Comparison of ENCODE assay signal across 30 cellular contexts in genomic region chr22:17518379-17518778, GRCh38. TPM values are rescaled to one million over a fixed set of nuclear protein-coding genes. Genes with fewer than 3 reads are reported as not detected.
"Had no signal": no experiment of that assay in that cellular context is flagged by ENCODE, and none has a peak within 500 bp of the region (broad histone marks: within the 10 kb centered on the region; RNA-seq: fewer than 3 reads in every experiment).

No MANE protein-coding gene starts in this region.

- H3K36me3 Mint-ChIP-seq: activated naive CD4-positive, alpha-beta T cell treated with anti-CD3 and anti-CD28 coated beads, Interleukin-2, amount 10 ng/mL, durations not matched to agents 7 days and 5 days; activated naive CD8-positive, alpha-beta T cell treated with anti-CD3 and anti-CD28 coated beads, Interleukin-2, amount 10 ng/mL, durations not matched to agents 7 days and 5 days; naive B cell; stimulated activated naive B cell treated with anti-CD40 and anti-IgM and Interleukin-4, amounts not matched to agents 10 μg/mL and 1 μg/mL and 100 μg/mL, for 72 hours had no signal

- H3K4me1 Mint-ChIP-seq: activated naive CD4-positive, alpha-beta T cell treated with anti-CD3 and anti-CD28 coated beads, Interleukin-2, amount 10 ng/mL, durations not matched to agents 7 days and 5 days; activated naive CD8-positive, alpha-beta T cell treated with anti-CD3 and anti-CD28 coated beads, Interleukin-2, amount 10 ng/mL, durations not matched to agents 7 days and 5 days; naive B cell had no signal

- H3K4me1 ChIP-seq: ascending aorta, foreskin keratinocyte, pancreas, prostate gland, sigmoid colon, stomach, thyroid gland, upper lobe of left lung, vagina had no signal

- H3K9me3 Mint-ChIP-seq: activated naive CD4-positive, alpha-beta T cell treated with anti-CD3 and anti-CD28 coated beads, Interleukin-2, amount 10 ng/mL, durations not matched to agents 7 days and 5 days; activated naive CD8-positive, alpha-beta T cell treated with anti-CD3 and anti-CD28 coated beads, Interleukin-2, amount 10 ng/mL, durations not matched to agents 7 days and 5 days; activated T-helper 1 cell treated with anti-CD3 and anti-CD28 coated beads, Interleukin-12 subunit alpha, Interleukin-12 subunit beta, Interleukin-2, Interleukin-4 antibody, amounts not matched to agents 30 ng/mL and 10 ng/mL and 1 ng/mL, durations not matched to agents 14 hours and 24 hours and 36 hours; naive B cell; stimulated activated naive B cell treated with anti-CD40 and anti-IgM and Interleukin-4, amounts not matched to agents 10 μg/mL and 1 μg/mL and 100 μg/mL, for 72 hours; T-helper 2 cell treated with Interferon-gamma antibody and Interleukin-4, amounts not matched to agents 5 μg/mL and 100 μg/mL, for 36 hours had no signal

- H3K27me3 ChIP-seq: ascending aorta, brain microvascular endothelial cell, esophagus muscularis mucosa, hepatocyte, pancreas, sigmoid colon, stomach, thyroid gland, upper lobe of left lung, vagina had no signal

- H3K27me3 Mint-ChIP-seq: stimulated activated naive B cell treated with anti-CD40 and anti-IgM and Interleukin-4, amounts not matched to agents 10 μg/mL and 1 μg/mL and 100 μg/mL, for 72 hours had no signal

- ATAC-seq: foreskin keratinocyte; left ventricle myocardium superior; mucosa of descending colon; pancreas; stimulated activated naive B cell treated with anti-CD40 and anti-IgM and Interleukin-4, amounts not matched to agents 10 μg/mL and 1 μg/mL and 100 μg/mL, for 72 hours had no signal

- H3K4me3 Mint-ChIP-seq: activated naive CD4-positive, alpha-beta T cell treated with anti-CD3 and anti-CD28 coated beads, Interleukin-2, amount 10 ng/mL, durations not matched to agents 7 days and 5 days; activated naive CD8-positive, alpha-beta T cell treated with anti-CD3 and anti-CD28 coated beads, Interleukin-2, amount 10 ng/mL, durations not matched to agents 7 days and 5 days; activated T-helper 1 cell treated with anti-CD3 and anti-CD28 coated beads, Interleukin-12 subunit alpha, Interleukin-12 subunit beta, Interleukin-2, Interleukin-4 antibody, amounts not matched to agents 30 ng/mL and 10 ng/mL and 1 ng/mL, durations not matched to agents 14 hours and 24 hours and 36 hours; naive B cell; stimulated activated naive B cell treated with anti-CD40 and anti-IgM and Interleukin-4, amounts not matched to agents 10 μg/mL and 1 μg/mL and 100 μg/mL, for 72 hours; T-helper 2 cell treated with Interferon-gamma antibody and Interleukin-4, amounts not matched to agents 5 μg/mL and 100 μg/mL, for 36 hours had no signal

- H3K4me2 ChIP-seq: hepatocyte, smooth muscle cell had no signal

- H3K36me3 ChIP-seq: ascending aorta, brain microvascular endothelial cell, esophagus muscularis mucosa, pancreas, prostate gland, sigmoid colon, stomach, thyroid gland, upper lobe of left lung, vagina had no signal

- H3K27ac Mint-ChIP-seq: activated naive CD4-positive, alpha-beta T cell treated with anti-CD3 and anti-CD28 coated beads, Interleukin-2, amount 10 ng/mL, durations not matched to agents 7 days and 5 days; activated naive CD8-positive, alpha-beta T cell treated with anti-CD3 and anti-CD28 coated beads, Interleukin-2, amount 10 ng/mL, durations not matched to agents 7 days and 5 days; activated T-helper 1 cell treated with anti-CD3 and anti-CD28 coated beads, Interleukin-12 subunit alpha, Interleukin-12 subunit beta, Interleukin-2, Interleukin-4 antibody, amounts not matched to agents 30 ng/mL and 10 ng/mL and 1 ng/mL, durations not matched to agents 14 hours and 24 hours and 36 hours; stimulated activated naive B cell treated with anti-CD40 and anti-IgM and Interleukin-4, amounts not matched to agents 10 μg/mL and 1 μg/mL and 100 μg/mL, for 72 hours; T-helper 2 cell treated with Interferon-gamma antibody and Interleukin-4, amounts not matched to agents 5 μg/mL and 100 μg/mL, for 36 hours had no signal

- H3K4me3 ChIP-seq: ascending aorta, esophagus muscularis mucosa, hepatocyte, mucosa of descending colon, pancreas, prostate gland, sigmoid colon, smooth muscle cell, stomach, thyroid gland, upper lobe of left lung, vagina had no signal

- H3K27ac ChIP-seq: ascending aorta, brain microvascular endothelial cell, esophagus muscularis mucosa, foreskin keratinocyte, hepatocyte, pancreas, prostate gland, sigmoid colon, stomach, thyroid gland, upper lobe of left lung, vagina had no signal

- DNase-seq: activated CD4-positive, alpha-beta T cell treated with anti-CD3 and anti-CD28 coated beads for 4 hours; activated CD4-positive, alpha-beta T cell treated with anti-CD3 and anti-CD28 coated beads, Interleukin-2, amount 50 U/mL, for 4 hours; activated effector memory CD4-positive, alpha-beta T cell treated with anti-CD3 and anti-CD28 coated beads, Interleukin-2, amount 50 U/mL, for 16 hours; activated naive CD4-positive, alpha-beta T cell treated with anti-CD3 and anti-CD28 coated beads, Interleukin-2, amount 10 ng/mL, durations not matched to agents 7 days and 5 days; activated naive CD8-positive, alpha-beta T cell treated with anti-CD3 and anti-CD28 coated beads, Interleukin-2, amount 10 ng/mL, durations not matched to agents 7 days and 5 days; brain microvascular endothelial cell; central memory CD4-positive, alpha-beta T cell; foreskin keratinocyte; islet precursor cell; left ventricle myocardium superior; mucosa of descending colon; naive B cell; nucleus accumbens; pancreas; sigmoid colon; stimulated activated CD4-positive, alpha-beta T cell treated with anti-CD3 and anti-CD28 coated beads, Interleukin-1b, Interleukin-23, amount 100 ng/mL, for 48 hours; stimulated activated naive B cell treated with anti-CD40 and anti-IgM and Interleukin-4, amounts not matched to agents 10 μg/mL and 1 μg/mL and 100 μg/mL, for 72 hours; stomach; T-helper 1 cell; thyroid gland; upper lobe of left lung had no signal

- H3K9me3 ChIP-seq: ascending aorta, esophagus muscularis mucosa, mucosa of descending colon, pancreas, prostate gland, sigmoid colon, stomach, thyroid gland, upper lobe of left lung, vagina had no signal

RNA-seq across cellular contexts. Expression of gene SLC25A18, which starts 44.9 kb away (rescaled TPM):
- total RNA-seq: activated naive CD8-positive, alpha-beta T cell treated with anti-CD3 and anti-CD28 coated beads, Interleukin-2, amount 10 ng/mL, durations not matched to agents 7 days and 5 days; activated T-helper 1 cell treated with anti-CD3 and anti-CD28 coated beads, Interleukin-12 subunit alpha, Interleukin-12 subunit beta, Interleukin-2, Interleukin-4 antibody, amounts not matched to agents 30 ng/mL and 10 ng/mL and 1 ng/mL, durations not matched to agents 14 hours and 24 hours and 36 hours; ascending aorta; foreskin keratinocyte; lung microvascular endothelial cell had no signal
